Comparison of ENCODE assay signal across 2 cellular contexts in genomic region chr5:57416246-57416996, GRCh38.
TF ChIP-seq lines count a peak whose summit lies in the region.

No MANE protein-coding gene starts in this region.

TF ChIP-seq in IMR-90, 13 proteins besides CTCF, POLR2A, EP300 and RAD21:
- no peak for TF ChIP-seq CEBPB (IDR thresholded peaks at IDR 0.05; ENCODE audit: low read depth, low read length)
- TF ChIP-seq BHLHE40 (IDR thresholded peaks at IDR 0.05; ENCODE audit: low read depth, low read length): no peak
- no peak for TF ChIP-seq ELK1 (IDR thresholded peaks at IDR 0.05; ENCODE audit: borderline replicate concordance, low read depth, low read length)
- no peak for TF ChIP-seq MXI1 (IDR thresholded peaks at IDR 0.05; ENCODE audit: borderline replicate concordance, low read depth, low read length)
- TF ChIP-seq MAFK (IDR thresholded peaks at IDR 0.05; ENCODE audit: low read depth, low read length): no peak; the same call in 1 of the 2 replicates
- TF ChIP-seq CHD1 (IDR thresholded peaks at IDR 0.05; ENCODE audit: low read depth, low read length): no peak
- TF ChIP-seq SMC3 (IDR thresholded peaks at IDR 0.05; ENCODE audit: low read depth, low read length): no peak
- no peak for TF ChIP-seq RFX5 (IDR thresholded peaks at IDR 0.05; ENCODE audit: low read depth, low read length)
- TF ChIP-seq NFE2L2 (IDR thresholded peaks at IDR 0.05; ENCODE audit: low read depth, low read length): no peak
- no peak for TF ChIP-seq RCOR1 (IDR thresholded peaks at IDR 0.05; ENCODE audit: insufficient replicate concordance, low read length)
- no peak for TF ChIP-seq USF2 (IDR thresholded peaks at IDR 0.05; ENCODE audit: low read depth, low read length)
- no peak for TF ChIP-seq MAZ (IDR thresholded peaks at IDR 0.05; ENCODE audit: borderline replicate concordance, low read depth, low read length)
- TF ChIP-seq FOS (IDR thresholded peaks at IDR 0.05; ENCODE audit: low read depth, low read length): no peak

TF ChIP-seq in H1, 55 proteins besides CTCF, POLR2A, EP300 and RAD21:
- TF ChIP-seq SIX5 (IDR thresholded peaks at IDR 0.05; ENCODE audit: low read depth, low read length): no peak
- TF ChIP-seq CTBP2 (IDR thresholded peaks at IDR 0.05; ENCODE audit: borderline replicate concordance, insufficient read depth, insufficient read length, low read length): no peak
- no peak for TF ChIP-seq TBP (IDR thresholded peaks at IDR 0.05; ENCODE audit: low read depth, low read length)
- TF ChIP-seq MAX (IDR thresholded peaks at IDR 0.05): no peak
- TF ChIP-seq TEAD4 (IDR thresholded peaks at IDR 0.05; ENCODE audit: low read depth, low read length): no peak
- TF ChIP-seq MAFK (IDR thresholded peaks at IDR 0.05; ENCODE audit: low read depth, low read length): no peak
- no peak for TF ChIP-seq BCL11A (IDR thresholded peaks at IDR 0.05; ENCODE audit: low read depth in 2 of 2, low read length in 2 of 2)
- TF ChIP-seq CHD1 (IDR thresholded peaks at IDR 0.05; ENCODE audit: low read depth, low read length): no peak
- TF ChIP-seq SIRT6 (IDR thresholded peaks at IDR 0.05; ENCODE audit: low read length): no peak
- no peak for TF ChIP-seq KDM1A (IDR thresholded peaks at IDR 0.05; ENCODE audit: borderline replicate concordance, low read length)
- TF ChIP-seq RFX5 (IDR thresholded peaks at IDR 0.05; ENCODE audit: borderline replicate concordance, low read depth, low read length): no peak
TF ChIP-seq in H1: peak in this region for 0.
